Comparison of ENCODE assay signal across 8 cellular contexts in the genomic region with DNA sequence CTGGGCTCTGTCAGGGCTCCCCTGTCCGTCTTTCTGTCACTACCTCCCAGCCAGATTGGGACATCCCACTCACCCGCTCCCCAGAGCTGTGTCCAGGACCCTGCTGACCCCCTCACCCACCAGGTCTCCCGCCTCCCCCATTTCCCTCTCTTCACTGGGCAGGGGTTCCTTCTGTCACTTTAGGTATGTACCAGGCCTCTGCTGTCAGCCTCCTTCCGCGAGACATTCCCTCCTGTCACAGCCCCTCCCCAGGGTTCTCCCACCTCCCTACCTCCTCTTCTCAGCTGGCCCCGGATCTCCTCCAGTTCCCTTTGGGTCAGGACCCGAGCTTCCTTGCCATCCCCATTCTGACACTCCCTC. TPM values are rescaled to one million over a fixed set of nuclear protein-coding genes. Genes with fewer than 3 reads are reported as not detected.
DNase-seq lines count a peak whose midpoint lies in the region; ATAC-seq and TF ChIP-seq lines count a peak whose summit lies in the region.

No MANE protein-coding gene starts in this region.

- no peak for ATAC-seq in GM18520 (IDR thresholded peaks at IDR 0.05; ENCODE audit: unreplicated experiment)

- H3K36me3 Mint-ChIP-seq in activated T-cell treated with anti-CD3 and anti-CD28 coated beads, Interleukin-2, amount 50 U/mL, for 24 hours (ENCODE audit: low read depth) = peaks cover 53% of the 10 kb centered on the region

- peaks cover 48% of the 10 kb centered on the region for H3K4me1 Mint-ChIP-seq in activated T-cell treated with anti-CD3 and anti-CD28 coated beads, Interleukin-2, amount 50 U/mL, for 24 hours (ENCODE audit: low read depth)

- H3K27me3 Mint-ChIP-seq in activated T-cell treated with anti-CD3 and anti-CD28 coated beads, Interleukin-2, amount 50 U/mL, for 24 hours = peaks cover 8% of the 10 kb centered on the region

- H3K27ac ChIP-seq in liver (ENCODE audit: low read depth in 1 of 2, low read length in 2 of 2) = peak overlapping the region; percentile 58 to 90
- H3K27ac ChIP-seq in tibial artery = peak overlapping the region; percentile 86 to 91

- peak overlapping the region; percentile 79 to 80 for H3K9ac ChIP-seq in liver (ENCODE audit: low read depth in 1 of 2, low read length in 2 of 2)

- no peaks in the 10 kb centered on the region for H3K9me3 ChIP-seq in liver (ENCODE audit: control insufficient read depth in 4 of 4, low read length in 3 of 4)
- H3K9me3 ChIP-seq in tibial artery = no peaks in the 10 kb centered on the region

- no peak for TF ChIP-seq CTCF in astrocyte of the cerebellum (IDR thresholded peaks at IDR 0.05; ENCODE audit: low read depth, low read length, missing control alignments)
- no peak for TF ChIP-seq CTCF in liver (IDR thresholded peaks at IDR 0.05; ENCODE audit: low read depth, low read length, missing input control)
- no peak for TF ChIP-seq CTCF in tibial artery (IDR thresholded peaks at IDR 0.05)

- TF ChIP-seq RAD21 in liver (IDR thresholded peaks at IDR 0.05) = no peak

- intact Hi-C loops in tibial artery (cut with DNase I; ENCODE audit: low total_unique reads) = loop anchor here (5.0 kb wide), 1 partner anchor 316 kb away; the partner anchor contains the start of gene DCAF10

- in situ Hi-C loops in astrocyte of the cerebellum (cut with HindIII; ENCODE audit: low sequenced_read_pairs) = loop anchor here (5.0 kb wide), 1 partner anchor 91 kb away; the partner anchor contains the start of gene FBXO10

- peak overlapping the region; percentile 94 for H3K27ac Mint-ChIP-seq in activated T-cell treated with anti-CD3 and anti-CD28 coated beads, Interleukin-2, amount 50 U/mL, for 24 hours

- no peaks in the 10 kb centered on the region for H3K9me3 Mint-ChIP-seq in activated T-cell treated with anti-CD3 and anti-CD28 coated beads, Interleukin-2, amount 50 U/mL, for 24 hours

- H3K36me3 ChIP-seq in liver (ENCODE audit: control insufficient read depth in 4 of 4, insufficient read depth in 3 of 4, low read depth in 1 of 4, low read length in 3 of 4) = peaks cover 2 to 21% (median 14%) of the 10 kb centered on the region in 4 donors
- H3K36me3 ChIP-seq in tibial artery = peaks cover 15 to 20% (median 17%) of the 10 kb centered on the region in 3 donors

- 3% methylated on average over 7 of the region's 7 CpGs for WGBS in liver

- H3K4me3 ChIP-seq in astrocyte of the cerebellum (ENCODE audit: low read depth, low read length) (peak overlapping the region; percentile 89), liver (ENCODE audit: low read depth in 1 of 3, low read length in 3 of 3) (peak overlapping the region; percentile 85 to 99 (median 91)), tibial artery (peak overlapping the region; percentile 70 to 80)

- H3K4me1 ChIP-seq in liver (ENCODE audit: control insufficient read depth in 4 of 4, insufficient read depth in 4 of 4, low read length in 3 of 4) = peaks cover 11 to 30% (median 22%) of the 10 kb centered on the region in 4 donors
- peaks cover 5 to 29% (median 27%) of the 10 kb centered on the region in 4 donors for H3K4me1 ChIP-seq in tibial artery

- DNase-seq in activated T-cell treated with anti-CD3 and anti-CD28 coated beads, Interleukin-2, amount 50 U/mL, for 24 hours = no peak
- no peak for DNase-seq in activated T-cell treated with anti-CD3 and anti-CD28 coated beads, Interleukin-2, amount 50 U/mL, for 48 hours
- DNase-seq in astrocyte of the cerebellum (ENCODE audit: low read depth) (no peak), tibial artery (no peak), SK-N-DZ (ENCODE audit: low spot score) (no peak), Ammon's horn (ENCODE audit: low spot score) (no peak)

- no peaks in the 10 kb centered on the region for H3K27me3 ChIP-seq in liver (ENCODE audit: control insufficient read depth in 4 of 4, insufficient read depth in 4 of 4, low read length in 3 of 4)
- no peaks in the 10 kb centered on the region for H3K27me3 ChIP-seq in tibial artery

- peak overlapping the region; percentile 91 for H3K4me3 Mint-ChIP-seq in activated T-cell treated with anti-CD3 and anti-CD28 coated beads, Interleukin-2, amount 50 U/mL, for 24 hours

TF ChIP-seq in liver, 16 proteins besides CTCF, POLR2A, EP300 and RAD21:
- TF ChIP-seq EGR1 (IDR thresholded peaks at IDR 0.05; ENCODE audit: low read depth in 2 of 2) = no peak
- TF ChIP-seq YY1 (IDR thresholded peaks at IDR 0.05) = no peak
- TF ChIP-seq HNF4G (IDR thresholded peaks at IDR 0.05) = no peak
- no peak for TF ChIP-seq TAF1 (conservative IDR thresholded peaks at IDR 0.05)
- TF ChIP-seq SP1 (IDR thresholded peaks at IDR 0.05) = no peak
- no peak for TF ChIP-seq FOXA1 (IDR thresholded peaks at IDR 0.05)
- no peak for TF ChIP-seq GABPA (IDR thresholded peaks at IDR 0.05 in 1 of 2, conservative IDR thresholded peaks at IDR 0.05 in 1 of 2)
- TF ChIP-seq, protein P1, sequence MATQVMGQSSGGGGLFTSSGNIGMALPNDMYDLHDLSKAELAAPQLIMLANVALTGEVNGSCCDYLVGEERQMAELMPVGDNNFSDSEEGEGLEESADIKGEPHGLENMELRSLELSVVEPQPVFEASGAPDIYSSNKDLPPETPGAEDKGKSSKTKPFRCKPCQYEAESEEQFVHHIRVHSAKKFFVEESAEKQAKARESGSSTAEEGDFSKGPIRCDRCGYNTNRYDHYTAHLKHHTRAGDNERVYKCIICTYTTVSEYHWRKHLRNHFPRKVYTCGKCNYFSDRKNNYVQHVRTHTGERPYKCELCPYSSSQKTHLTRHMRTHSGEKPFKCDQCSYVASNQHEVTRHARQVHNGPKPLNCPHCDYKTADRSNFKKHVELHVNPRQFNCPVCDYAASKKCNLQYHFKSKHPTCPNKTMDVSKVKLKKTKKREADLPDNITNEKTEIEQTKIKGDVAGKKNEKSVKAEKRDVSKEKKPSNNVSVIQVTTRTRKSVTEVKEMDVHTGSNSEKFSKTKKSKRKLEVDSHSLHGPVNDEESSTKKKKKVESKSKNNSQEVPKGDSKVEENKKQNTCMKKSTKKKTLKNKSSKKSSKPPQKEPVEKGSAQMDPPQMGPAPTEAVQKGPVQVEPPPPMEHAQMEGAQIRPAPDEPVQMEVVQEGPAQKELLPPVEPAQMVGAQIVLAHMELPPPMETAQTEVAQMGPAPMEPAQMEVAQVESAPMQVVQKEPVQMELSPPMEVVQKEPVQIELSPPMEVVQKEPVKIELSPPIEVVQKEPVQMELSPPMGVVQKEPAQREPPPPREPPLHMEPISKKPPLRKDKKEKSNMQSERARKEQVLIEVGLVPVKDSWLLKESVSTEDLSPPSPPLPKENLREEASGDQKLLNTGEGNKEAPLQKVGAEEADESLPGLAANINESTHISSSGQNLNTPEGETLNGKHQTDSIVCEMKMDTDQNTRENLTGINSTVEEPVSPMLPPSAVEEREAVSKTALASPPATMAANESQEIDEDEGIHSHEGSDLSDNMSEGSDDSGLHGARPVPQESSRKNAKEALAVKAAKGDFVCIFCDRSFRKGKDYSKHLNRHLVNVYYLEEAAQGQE (IDR thresholded peaks at IDR 0.05) = no peak
- TF ChIP-seq JUND (IDR thresholded peaks at IDR 0.05) = no peak
- no peak for TF ChIP-seq RXRA (IDR thresholded peaks at IDR 0.05)
- TF ChIP-seq NR2F2 (IDR thresholded peaks at IDR 0.05) = no peak
- TF ChIP-seq FOXA2 (IDR thresholded peaks at IDR 0.05) = no peak
- TF ChIP-seq, protein P2, sequence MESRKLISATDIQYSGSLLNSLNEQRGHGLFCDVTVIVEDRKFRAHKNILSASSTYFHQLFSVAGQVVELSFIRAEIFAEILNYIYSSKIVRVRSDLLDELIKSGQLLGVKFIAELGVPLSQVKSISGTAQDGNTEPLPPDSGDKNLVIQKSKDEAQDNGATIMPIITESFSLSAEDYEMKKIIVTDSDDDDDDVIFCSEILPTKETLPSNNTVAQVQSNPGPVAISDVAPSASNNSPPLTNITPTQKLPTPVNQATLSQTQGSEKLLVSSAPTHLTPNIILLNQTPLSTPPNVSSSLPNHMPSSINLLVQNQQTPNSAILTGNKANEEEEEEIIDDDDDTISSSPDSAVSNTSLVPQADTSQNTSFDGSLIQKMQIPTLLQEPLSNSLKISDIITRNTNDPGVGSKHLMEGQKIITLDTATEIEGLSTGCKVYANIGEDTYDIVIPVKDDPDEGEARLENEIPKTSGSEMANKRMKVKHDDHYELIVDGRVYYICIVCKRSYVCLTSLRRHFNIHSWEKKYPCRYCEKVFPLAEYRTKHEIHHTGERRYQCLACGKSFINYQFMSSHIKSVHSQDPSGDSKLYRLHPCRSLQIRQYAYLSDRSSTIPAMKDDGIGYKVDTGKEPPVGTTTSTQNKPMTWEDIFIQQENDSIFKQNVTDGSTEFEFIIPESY (IDR thresholded peaks at IDR 0.05) = no peak
- TF ChIP-seq HNF4A (conservative IDR thresholded peaks at IDR 0.05) = no peak
- TF ChIP-seq MAX (IDR thresholded peaks at IDR 0.05) = no peak

RNA-seq across cellular contexts. Expression of gene POLR1E, which starts 0.5 kb away (rescaled TPM):
- total RNA-seq in liver = 10 to 100 TPM; 15.5 to 25.5 TPM
- 10 to 100 TPM in 1 of 2 donors, 1 to 10 TPM in 1; 4.9 to 13.3 TPM for polyA plus RNA-seq in liver
- polyA plus RNA-seq in SK-N-DZ (2014; cell fraction: cytosol; rRNA removed) = 66.2 and 71.8 TPM in 2 replicates
- polyA plus RNA-seq in SK-N-DZ (2014; cell fraction: nucleus; rRNA removed) = 24.4 and 31.6 TPM in 2 replicates

RNA-seq across cellular contexts. Expression of gene ZBTB5, which starts 21.0 kb away (rescaled TPM):
- 1 to 10 TPM; 9.3 to 9.4 TPM for total RNA-seq in liver
- polyA plus RNA-seq in liver = 1 to 10 TPM; 2.4 to 3.6 TPM
- 31.7 and 35.9 TPM in 2 replicates for polyA plus RNA-seq in SK-N-DZ (2014; cell fraction: cytosol; rRNA removed)
- 19.0 and 21.7 TPM in 2 replicates for polyA plus RNA-seq in SK-N-DZ (2014; cell fraction: nucleus; rRNA removed)
